In genomic region chr19:13068064-13068807, GRCh38 we compare ENCODE assay signal across 15 cellular contexts. TPM values are rescaled to one million over a fixed set of nuclear protein-coding genes. Genes with fewer than 3 reads are reported as not detected.
DNase-seq lines count a peak whose midpoint lies in the region; ATAC-seq lines count a peak whose summit lies in the region.
"Had no signal": no experiment of that assay in that cellular context is flagged by ENCODE, and none has a peak within 500 bp of the region (broad histone marks: within the 10 kb centered on the region; RNA-seq: fewer than 3 reads in every experiment).

No MANE protein-coding gene starts in this region.

- H3K36me3 Mint-ChIP-seq in stimulated activated effector memory CD8-positive, alpha-beta T cell treated with anti-CD3 and anti-CD28 coated beads, Interleukin-12 subunit alpha, Interleukin-12 subunit beta, amount 100 ng/mL, for 72 hours: no peaks in the 10 kb centered on the region
- H3K36me3 Mint-ChIP-seq: activated naive CD4-positive, alpha-beta T cell treated with anti-CD3 and anti-CD28 coated beads, Interleukin-2, amount 10 ng/mL, durations not matched to agents 7 days and 5 days had no signal

- no peak for DNase-seq in Right ventricle myocardium superior
- no peak for DNase-seq in Right ventricle myocardium inferior (ENCODE audit: missing footprints)
- DNase-seq in left ventricle myocardium superior: no peak
- DNase-seq in sciatic nerve (ENCODE audit: low spot score): no peak
- DNase-seq in stimulated activated effector memory CD8-positive, alpha-beta T cell treated with anti-CD3 and anti-CD28 coated beads, Interleukin-12 subunit alpha, Interleukin-12 subunit beta, amount 100 ng/mL, for 72 hours (ENCODE audit: low spot score in 2 of 2): no peak
- DNase-seq in islet precursor cell: no peak
- DNase-seq: activated CD4-positive, alpha-beta T cell treated with anti-CD3 and anti-CD28 coated beads for 36 hours; activated naive CD4-positive, alpha-beta T cell treated with anti-CD3 and anti-CD28 coated beads, Interleukin-2, amount 10 ng/mL, durations not matched to agents 7 days and 5 days; activated T-cell treated with anti-CD3 and anti-CD28 coated beads for 4 hours; COR-L47; NCI-H774 had no signal

- ATAC-seq in Right ventricle myocardium superior (ENCODE audit: poor library complexity) (peak; percentile 23), Right ventricle myocardium inferior (no peak), left ventricle myocardium superior (peak; percentile 30), sciatic nerve (peak; percentile 44), GM18867 (IDR thresholded peaks at IDR 0.05; ENCODE audit: unreplicated experiment) (no peak), GM19463 (IDR thresholded peaks at IDR 0.05; ENCODE audit: unreplicated experiment) (no peak)
- no peak for ATAC-seq in stimulated activated effector memory CD8-positive, alpha-beta T cell treated with anti-CD3 and anti-CD28 coated beads, Interleukin-12 subunit alpha, Interleukin-12 subunit beta, amount 100 ng/mL, for 72 hours
- ATAC-seq: A549; activated CD4-positive, alpha-beta T cell treated with anti-CD3 and anti-CD28 coated beads for 36 hours; HCT116 had no signal

- H3K9me3 Mint-ChIP-seq in stimulated activated effector memory CD8-positive, alpha-beta T cell treated with anti-CD3 and anti-CD28 coated beads, Interleukin-12 subunit alpha, Interleukin-12 subunit beta, amount 100 ng/mL, for 72 hours: no peaks in the 10 kb centered on the region
- H3K9me3 Mint-ChIP-seq: activated naive CD4-positive, alpha-beta T cell treated with anti-CD3 and anti-CD28 coated beads, Interleukin-2, amount 10 ng/mL, durations not matched to agents 7 days and 5 days had no signal

- H3K4me3 Mint-ChIP-seq in stimulated activated effector memory CD8-positive, alpha-beta T cell treated with anti-CD3 and anti-CD28 coated beads, Interleukin-12 subunit alpha, Interleukin-12 subunit beta, amount 100 ng/mL, for 72 hours: no peak overlapping the region
- H3K4me3 Mint-ChIP-seq: activated CD4-positive, alpha-beta T cell treated with anti-CD3 and anti-CD28 coated beads for 36 hours; activated naive CD4-positive, alpha-beta T cell treated with anti-CD3 and anti-CD28 coated beads, Interleukin-2, amount 10 ng/mL, durations not matched to agents 7 days and 5 days had no signal

- no peaks in the 10 kb centered on the region for H3K4me1 Mint-ChIP-seq in stimulated activated effector memory CD8-positive, alpha-beta T cell treated with anti-CD3 and anti-CD28 coated beads, Interleukin-12 subunit alpha, Interleukin-12 subunit beta, amount 100 ng/mL, for 72 hours
- H3K4me1 Mint-ChIP-seq: activated CD4-positive, alpha-beta T cell treated with anti-CD3 and anti-CD28 coated beads for 36 hours; activated naive CD4-positive, alpha-beta T cell treated with anti-CD3 and anti-CD28 coated beads, Interleukin-2, amount 10 ng/mL, durations not matched to agents 7 days and 5 days had no signal

- intact Hi-C loops in Right ventricle myocardium superior (cut with DNase I) (no loop called here), Right ventricle myocardium inferior (cut with DNase I) (no loop called here), left ventricle myocardium superior (cut with micrococcal nuclease) (no loop called here), sciatic nerve (cut with DNase I) (loop anchor here (10.0 kb wide), 1 partner anchor 83 kb away; no protein-coding TSS in a partner anchor)

- no peak overlapping the region for H3K27ac Mint-ChIP-seq in stimulated activated effector memory CD8-positive, alpha-beta T cell treated with anti-CD3 and anti-CD28 coated beads, Interleukin-12 subunit alpha, Interleukin-12 subunit beta, amount 100 ng/mL, for 72 hours
- H3K27ac Mint-ChIP-seq: activated CD4-positive, alpha-beta T cell treated with anti-CD3 and anti-CD28 coated beads for 36 hours; activated naive CD4-positive, alpha-beta T cell treated with anti-CD3 and anti-CD28 coated beads, Interleukin-2, amount 10 ng/mL, durations not matched to agents 7 days and 5 days had no signal

RNA-seq across cellular contexts. Expression of gene LYL1, which starts 34.4 kb away (rescaled TPM):
- total RNA-seq in Right ventricle myocardium superior (7.2 TPM), Right ventricle myocardium inferior (9.4 TPM), left ventricle myocardium superior (8.8 TPM), sciatic nerve (20.2 TPM)

RNA-seq across cellular contexts. Expression of gene TRMT1, which starts 48.3 kb away (rescaled TPM):
- total RNA-seq in Right ventricle myocardium superior: 18.4 TPM
- 21.1 TPM for total RNA-seq in Right ventricle myocardium inferior
- 22.4 TPM for total RNA-seq in left ventricle myocardium superior
- 34.7 TPM for total RNA-seq in sciatic nerve

RNA-seq across cellular contexts. Expression of gene NACC1, which starts 49.8 kb away (rescaled TPM):
- total RNA-seq in Right ventricle myocardium superior (44.6 TPM), Right ventricle myocardium inferior (54.0 TPM), left ventricle myocardium superior (50.0 TPM), sciatic nerve (30.7 TPM)

Comparison
In these comparisons a context has a peak if more than half of its experiments do, and no peak if none do; other contexts are left out.
1. ATAC-seq: peak in Right ventricle myocardium superior (single experiment), left ventricle myocardium superior (single experiment) and sciatic nerve (single experiment); none in Right ventricle myocardium inferior (single experiment), GM18867 (single experiment), stimulated activated effector memory CD8-positive, alpha-beta T cell treated with anti-CD3 and anti-CD28 coated beads, Interleukin-12 subunit alpha, Interleukin-12 subunit beta, amount 100 ng/mL, for 72 hours (single experiment) and GM19463 (single experiment).